In genomic region chr17:57505841-57506240, GRCh38 we compare ENCODE assay signal across 23 cellular contexts.
DNase-seq lines count a peak whose midpoint lies in the region; TF ChIP-seq lines count a peak whose summit lies in the region.
"Had no signal": no experiment of that assay in that cellular context is flagged by ENCODE, and none has a peak within 500 bp of the region (broad histone marks: within the 10 kb centered on the region; RNA-seq: fewer than 3 reads in every experiment).

No MANE protein-coding gene starts in this region.

- H4K20me1 ChIP-seq in OCI-LY1 (ENCODE audit: insufficient read depth, low read length) (no peaks in the 10 kb centered on the region), hepatocyte (ENCODE audit: insufficient read depth, poor library complexity, severe bottlenecking) (no peaks in the 10 kb centered on the region)

- H3K9me3 ChIP-seq in OCI-LY1 (ENCODE audit: low read length): no peaks in the 10 kb centered on the region
- no peaks in the 10 kb centered on the region for H3K9me3 ChIP-seq in hepatocyte (ENCODE audit: low read depth)
- H3K9me3 ChIP-seq in thymus (ENCODE audit: control insufficient read depth): no peaks in the 10 kb centered on the region
- H3K9me3 ChIP-seq in SJCRH30 (replicated peaks): no peaks in the 10 kb centered on the region
- H3K9me3 ChIP-seq: thoracic aorta had no signal

- CTCF ChIA-PET in RWPE1 (lab: Yijun Ruan, JAX): no interaction called here

- H3K27me3 ChIP-seq in OCI-LY1 (ENCODE audit: insufficient read depth, low read length) (no peaks in the 10 kb centered on the region), hepatocyte (no peaks in the 10 kb centered on the region), thymus (ENCODE audit: control insufficient read depth, insufficient read depth) (no peaks in the 10 kb centered on the region), SJCRH30 (no peaks in the 10 kb centered on the region)

- POLR2A ChIA-PET in RWPE1 (lab: Yijun Ruan, JAX; ENCODE audit: low non-redundant PET): no interaction called here

- H3K9me2 ChIP-seq in OCI-LY1 (ENCODE audit: low read depth, low read length): no peaks in the 10 kb centered on the region
- no peaks in the 10 kb centered on the region for H3K9me2 ChIP-seq in hepatocyte (replicated peaks; ENCODE audit: insufficient read depth)

- H3K27ac ChIP-seq in OCI-LY1 (ENCODE audit: low read depth, low read length, poor library complexity, severe bottlenecking) (peak overlapping the region; percentile 100), hepatocyte (peak overlapping the region; percentile 75), thymus (ENCODE audit: low read depth) (peak overlapping the region; percentile 20), RWPE1 (no peak overlapping the region), SJCRH30 (no peak overlapping the region)
- H3K27ac ChIP-seq: GM23248, thoracic aorta had no signal

- H3K4me1 ChIP-seq in OCI-LY1 (ENCODE audit: insufficient read depth, low read length, severe bottlenecking) (peaks cover 92% of the 10 kb centered on the region), hepatocyte (ENCODE audit: insufficient read depth) (peaks cover 21% of the 10 kb centered on the region), thymus (ENCODE audit: control insufficient read depth, insufficient read depth, low read length) (peaks cover 71% of the 10 kb centered on the region), SJCRH30 (no peaks in the 10 kb centered on the region)

- TF ChIP-seq CTCF in OCI-LY1 (IDR thresholded peaks at IDR 0.05; ENCODE audit: low read length): no peak
- no peak for TF ChIP-seq CTCF in hepatocyte (IDR thresholded peaks at IDR 0.05; ENCODE audit: poor library complexity)
- no peak for TF ChIP-seq CTCF in RWPE1 (conservative IDR thresholded peaks at IDR 0.05; ENCODE audit: low read depth)

- peak overlapping the region; percentile 30; the same call in 1 of the 2 replicates for H3K9ac ChIP-seq in OCI-LY1 (ENCODE audit: low read length)
- H3K9ac ChIP-seq: GM23248 had no signal

- H2AFZ ChIP-seq in OCI-LY1 (ENCODE audit: low read length) (no peak overlapping the region), hepatocyte (no peak overlapping the region)

- H3F3A ChIP-seq in OCI-LY1 (ENCODE audit: insufficient read depth, low read length): peaks cover 7% of the 10 kb centered on the region; the same call in 1 of the 2 replicates

- H3K4me3 ChIP-seq in OCI-LY1 (ENCODE audit: low read depth, low read length, poor library complexity, severe bottlenecking): no peak overlapping the region
- no peak overlapping the region for H3K4me3 ChIP-seq in hepatocyte
- H3K4me3 ChIP-seq in thymus (ENCODE audit: low read length): no peak overlapping the region
- no peak overlapping the region for H3K4me3 ChIP-seq in SJCRH30
- H3K4me3 ChIP-seq: GM23248, K562, thoracic aorta had no signal

- peak; percentile 66 for DNase-seq in NCI-H510A treated with DMSO at 0.1 percent for 48 hours (lab: John Stamatoyannopoulos, UW)
- DNase-seq in NCI-H510A (lab: John Stamatoyannopoulos, UW): no peak
- DNase-seq in hepatocyte (ENCODE audit: low spot score): no peak
- no peak for DNase-seq in RWPE1 (ENCODE audit: low spot score)
- DNase-seq in H4 (ENCODE audit: low spot score): no peak
- DNase-seq in SJCRH30: no peak
- DNase-seq: 8988T; activated CD4-positive, alpha-beta T cell treated with anti-CD3 and anti-CD28 coated beads, Interleukin-2, amount 10 ng/mL, durations not matched to agents 7 days and 5 days; activated naive CD4-positive, alpha-beta T cell treated with anti-CD3 and anti-CD28 coated beads for 36 hours; activated T-cell treated with anti-CD3 and anti-CD28 coated beads, Interleukin-2, amount 50 U/mL, for 72 hours; anterior cingulate cortex; dermis blood vessel endothelial cell; glutamatergic neuron; GM23248; NCI-H146; NCI-H2171 treated with DMSO at 0.1 percent for 48 hours; NCI-H526 treated with DMSO at 0.1 percent for 48 hours; small intestine; WERI-Rb-1 had no signal

- H3K36me3 ChIP-seq in OCI-LY1 (ENCODE audit: insufficient read depth, low read length): peaks cover 9% of the 10 kb centered on the region
- no peaks in the 10 kb centered on the region for H3K36me3 ChIP-seq in hepatocyte (replicated peaks; ENCODE audit: insufficient read depth, low read depth)
- H3K36me3 ChIP-seq in thymus (ENCODE audit: control insufficient read depth, insufficient read depth): no peaks in the 10 kb centered on the region
- H3K36me3 ChIP-seq in SJCRH30: no peaks in the 10 kb centered on the region
- H3K36me3 ChIP-seq: thoracic aorta had no signal

- H3K4me2 ChIP-seq in OCI-LY1 (ENCODE audit: low read length): peak overlapping the region; percentile 26; the same call in 1 of the 2 replicates
- peak overlapping the region; percentile 51 for H3K4me2 ChIP-seq in hepatocyte

- 70% methylated on average over 5 of the region's 5 CpGs for WGBS in hepatocyte (ENCODE audit: low lambda C conversion rate, missing lambda C conversion rate)
- WGBS in thymus: 96% methylated on average over 5 of the region's 5 CpGs

- H3K79me2 ChIP-seq in OCI-LY1 (ENCODE audit: insufficient read depth, low read length): peaks cover 44% of the 10 kb centered on the region
- peaks cover 59% of the 10 kb centered on the region for H3K79me2 ChIP-seq in hepatocyte

Comparison
In these comparisons a context has a peak if more than half of its experiments do, and no peak if none do; other contexts are left out.
1. H3K27ac ChIP-seq: peak in OCI-LY1 (single experiment), hepatocyte (single experiment) and thymus (single experiment); none in RWPE1 (single experiment) and SJCRH30 (single experiment).